Comparison of ENCODE assay signal across 8 cellular contexts in genomic region chr6:56541736-56542366, GRCh38.
A peak's percentile ranks its signal among the peaks of the same experiment; 100 is the strongest.
DNase-seq lines count a peak whose midpoint lies in the region; ATAC-seq, FAIRE-seq and TF ChIP-seq lines count a peak whose summit lies in the region.

No MANE protein-coding gene starts in this region.

- TF ChIP-seq POLR2A in GM12891 (IDR thresholded peaks at IDR 0.05; ENCODE audit: low read depth, low read length) = no peak

- no peak overlapping the region for H2BK120ac ChIP-seq in neuronal stem cell (ENCODE audit: low read depth, low read length)

- no peak overlapping the region for H3K23ac ChIP-seq in neuronal stem cell (ENCODE audit: low read depth, low read length, poor library complexity)

- H3K4me3 ChIP-seq in BLaER1 treated with 17β-estradiol and CSF1 and Interleukin-3, amounts not matched to agents 10 nM and 100 nM = peak overlapping the region; percentile 50 to 69 (median 62)
- H3K4me3 ChIP-seq in MM.1S (ENCODE audit: low read length) = peak overlapping the region; percentile 65
- peak overlapping the region; percentile 36 for H3K4me3 ChIP-seq in ectodermal cell (ENCODE audit: insufficient read depth, low read depth, low read length)
- peak overlapping the region in 1 of 2 donors; percentile 55 for H3K4me3 ChIP-seq in neuronal stem cell (ENCODE audit: low read length in 2 of 2)

- peaks cover 0 to 33% (median 15%) of the 10 kb centered on the region in 10 experiments; a peak in 19 of 20 replicates for H3K4me1 ChIP-seq in BLaER1 treated with 17β-estradiol and CSF1 and Interleukin-3, amounts not matched to agents 10 nM and 100 nM
- H3K4me1 ChIP-seq in MM.1S (ENCODE audit: low read length) (peaks cover 9% of the 10 kb centered on the region), ectodermal cell (ENCODE audit: control insufficient read depth, insufficient read depth, low read length) (peaks cover 12% of the 10 kb centered on the region), neuronal stem cell (ENCODE audit: control insufficient read depth in 2 of 2, insufficient read depth in 1 of 2, low read depth in 1 of 2, low read length in 2 of 2) (peaks cover 6 to 20% of the 10 kb centered on the region in 2 donors)

- ATAC-seq in HG02970 (IDR thresholded peaks at IDR 0.05; ENCODE audit: low FRiP score, unreplicated experiment) = no peak
- ATAC-seq in esophagus mucosa = no peak

- no peak overlapping the region for H4K8ac ChIP-seq in neuronal stem cell (ENCODE audit: low read depth, low read length)

- DNase-seq in MM.1S (peak; percentile 19), neuronal stem cell (ENCODE audit: low spot score) (no peak), GM12891 (ENCODE audit: insufficient read length, low spot score) (no peak), putamen (ENCODE audit: low spot score) (no peak)

- no peak overlapping the region for H2BK12ac ChIP-seq in neuronal stem cell (ENCODE audit: low read length)

- peak overlapping the region; percentile 57 to 79 (median 73); a peak in 19 of 22 replicates for H3K9ac ChIP-seq in BLaER1 treated with 17β-estradiol and CSF1 and Interleukin-3, amounts not matched to agents 10 nM and 100 nM
- H3K9ac ChIP-seq in MM.1S (ENCODE audit: low read length) (peak overlapping the region; percentile 61; the same call in 1 of the 2 replicates), neuronal stem cell (ENCODE audit: low read depth, low read length, poor library complexity) (no peak overlapping the region)

- H4K91ac ChIP-seq in neuronal stem cell (ENCODE audit: low read depth, low read length, poor library complexity) = no peak overlapping the region

- no peak overlapping the region for H3K14ac ChIP-seq in neuronal stem cell (ENCODE audit: low read length)

- no peak overlapping the region for H3K18ac ChIP-seq in neuronal stem cell (ENCODE audit: low read length)

- H3F3A ChIP-seq in MM.1S (ENCODE audit: insufficient read depth, low read length) = peaks cover 18% of the 10 kb centered on the region

- no peak overlapping the region for H2BK5ac ChIP-seq in neuronal stem cell (ENCODE audit: low read length)

- H3K9me2 ChIP-seq in MM.1S (replicated peaks; ENCODE audit: insufficient read depth, low read length) = no peaks in the 10 kb centered on the region

- no peak overlapping the region for H3K4ac ChIP-seq in neuronal stem cell (ENCODE audit: low read length)

- H3K79me2 ChIP-seq in MM.1S (ENCODE audit: low read length) = peaks cover 42% of the 10 kb centered on the region

- peaks cover 0 to 20% (median 5%) of the 10 kb centered on the region in 11 experiments; a peak in 8 of 22 replicates for H3K27me3 ChIP-seq in BLaER1 treated with 17β-estradiol and CSF1 and Interleukin-3, amounts not matched to agents 10 nM and 100 nM
- no peaks in the 10 kb centered on the region for H3K27me3 ChIP-seq in MM.1S (replicated peaks; ENCODE audit: insufficient read depth, low read length)
- H3K27me3 ChIP-seq in ectodermal cell (ENCODE audit: control insufficient read depth, insufficient read depth, low read length, poor library complexity, severe bottlenecking) = no peaks in the 10 kb centered on the region
- H3K27me3 ChIP-seq in neuronal stem cell (ENCODE audit: control insufficient read depth in 3 of 3, insufficient read depth in 3 of 3, low read depth in 1 of 3, low read length in 3 of 3) = no peaks in the 10 kb centered on the region

- WGBS in ectodermal cell, 2 experiments = 57 to 65% methylated on average over 2 to 3 of the region's 3 CpGs
- WGBS in neuronal stem cell (ENCODE audit: extremely low coverage in 2 of 2, insufficient read length in 2 of 2, insufficient replicate concordance in 1 of 2), 2 donors = no CpG with 5 or more reads among the region's 3 CpGs

- H4K20me1 ChIP-seq in BLaER1 treated with 17β-estradiol and CSF1 and Interleukin-3, amounts not matched to agents 10 nM and 100 nM = peaks cover 0 to 33% (median 3%) of the 10 kb centered on the region in 11 experiments; a peak in 6 of 22 replicates
- no peaks in the 10 kb centered on the region for H4K20me1 ChIP-seq in MM.1S (ENCODE audit: insufficient read depth, low read length)

- no peak for FAIRE-seq in GM12891 (lab: Jason Lieb, UNC)

- H3K79me1 ChIP-seq in neuronal stem cell (ENCODE audit: low read depth, low read length) = no peaks in the 10 kb centered on the region

- peak overlapping the region in 5 of 11 experiments; percentile 34 to 68 (median 62); a peak in 5 of 22 replicates for H3K27ac ChIP-seq in BLaER1 treated with 17β-estradiol and CSF1 and Interleukin-3, amounts not matched to agents 10 nM and 100 nM
- H3K27ac ChIP-seq in MM.1S (ENCODE audit: low read length) = peak overlapping the region; percentile 82; the same call in 1 of the 2 replicates
- H3K27ac ChIP-seq in ectodermal cell (ENCODE audit: insufficient read depth, low read depth, low read length, poor library complexity, severe bottlenecking) = peak overlapping the region; percentile 80
- H3K27ac ChIP-seq in neuronal stem cell (replicated peaks; ENCODE audit: low read length) = no peak overlapping the region

- peak overlapping the region; percentile 71 to 94 (median 84) for H3K4me2 ChIP-seq in BLaER1 treated with 17β-estradiol and CSF1 and Interleukin-3, amounts not matched to agents 10 nM and 100 nM
- H3K4me2 ChIP-seq in MM.1S (ENCODE audit: low read depth, low read length) (peak overlapping the region; percentile 84), neuronal stem cell (ENCODE audit: insufficient read depth, low read length, poor library complexity, severe bottlenecking) (no peak overlapping the region)

- no peaks in the 10 kb centered on the region for H3K9me3 ChIP-seq in BLaER1 treated with 17β-estradiol and CSF1 and Interleukin-3, amounts not matched to agents 10 nM and 100 nM (replicated peaks in 1 of 11)
- no peaks in the 10 kb centered on the region for H3K9me3 ChIP-seq in MM.1S (replicated peaks; ENCODE audit: insufficient read depth, low read length)
- H3K9me3 ChIP-seq in ectodermal cell (ENCODE audit: control insufficient read depth, low read length) = no peaks in the 10 kb centered on the region
- H3K9me3 ChIP-seq in neuronal stem cell (replicated peaks in 1 of 2; ENCODE audit: control insufficient read depth in 2 of 2, insufficient read depth in 1 of 2, low read depth in 1 of 2, low read length in 2 of 2) = no peaks in the 10 kb centered on the region

- H2AK5ac ChIP-seq in neuronal stem cell (ENCODE audit: low read depth, low read length) = no peak overlapping the region

- no peak for TF ChIP-seq CTCF in MM.1S (IDR thresholded peaks at IDR 0.05; ENCODE audit: low read length)

- H2AFZ ChIP-seq in MM.1S (ENCODE audit: low read length) (no peak overlapping the region), neuronal stem cell (ENCODE audit: low read length) (peak overlapping the region; percentile 84)

- peaks cover 0 to under 1% (median 0%) of the 10 kb centered on the region in 11 experiments; a peak in 1 of 22 replicates for H3K36me3 ChIP-seq in BLaER1 treated with 17β-estradiol and CSF1 and Interleukin-3, amounts not matched to agents 10 nM and 100 nM
- H3K36me3 ChIP-seq in MM.1S (replicated peaks; ENCODE audit: insufficient read depth, low read length) = no peaks in the 10 kb centered on the region
- no peaks in the 10 kb centered on the region for H3K36me3 ChIP-seq in ectodermal cell (ENCODE audit: control insufficient read depth, insufficient read depth, low read length)
- peaks cover 0 to 6% of the 10 kb centered on the region in 2 donors for H3K36me3 ChIP-seq in neuronal stem cell (replicated peaks in 1 of 2; ENCODE audit: control insufficient read depth in 2 of 2, insufficient read depth in 2 of 2, low read length in 2 of 2)

- no peak overlapping the region for H2BK15ac ChIP-seq in neuronal stem cell (ENCODE audit: low read length)

TF ChIP-seq in GM12891, 5 proteins besides CTCF, POLR2A, EP300 and RAD21:
- TF ChIP-seq POLR2AphosphoS5 (IDR thresholded peaks at IDR 0.05; ENCODE audit: low read depth, low read length) (no peak), SPI1 (IDR thresholded peaks at IDR 0.05; ENCODE audit: low read depth, low read length) (no peak), PAX5 (IDR thresholded peaks at IDR 0.05; ENCODE audit: insufficient read depth, low read length, severe bottlenecking) (no peak), TAF1 (IDR thresholded peaks at IDR 0.05; ENCODE audit: low read depth, low read length) (no peak), POU2F2 (IDR thresholded peaks at IDR 0.05; ENCODE audit: low read depth, low read length) (no peak)
